In the genomic region with DNA sequence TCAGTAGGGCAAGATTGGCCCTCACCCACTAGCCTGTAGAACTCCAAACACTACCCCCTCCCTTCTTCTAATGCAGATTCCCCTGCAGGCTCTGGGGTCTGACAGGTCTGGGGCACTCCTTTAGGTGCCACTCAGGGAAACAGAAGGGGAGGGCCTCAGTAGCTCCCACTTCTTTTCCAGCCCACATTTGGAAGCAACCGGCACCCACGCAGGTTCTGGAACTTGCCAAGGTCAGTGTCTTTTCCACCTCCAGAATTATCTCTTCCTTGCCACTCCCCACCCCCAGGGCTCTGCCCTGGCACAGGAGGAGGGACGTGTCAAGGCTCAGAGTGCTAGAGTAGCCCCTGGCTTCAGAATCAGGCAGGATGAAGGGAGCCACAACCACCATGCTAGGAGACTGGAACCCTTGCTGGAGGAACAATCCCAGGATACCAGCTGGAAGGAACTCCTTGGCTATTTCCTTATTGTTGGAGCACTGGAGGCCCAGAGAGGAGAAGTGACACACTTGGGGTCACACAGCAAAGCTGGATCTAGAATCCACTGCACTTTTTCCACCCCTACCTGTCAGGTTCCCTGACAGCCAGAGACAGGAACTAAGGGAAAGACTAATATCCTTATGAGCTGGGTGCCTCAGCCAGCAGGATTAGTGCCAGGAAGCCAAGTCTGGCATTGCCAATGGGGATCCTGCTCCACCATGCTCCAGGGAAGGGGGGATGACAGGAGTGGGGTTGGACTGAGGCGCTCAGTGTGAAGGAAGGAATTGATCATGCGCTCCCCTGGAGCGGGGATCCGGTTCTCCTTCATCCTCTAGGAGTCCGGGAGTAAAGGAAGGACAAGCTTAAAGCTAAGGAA, we compare ENCODE assay signal across 2 cellular contexts.
TF ChIP-seq lines count a peak whose summit lies in the region.

No MANE protein-coding gene starts in this region.

TF ChIP-seq in HEK293, 187 proteins besides CTCF, POLR2A, EP300 and RAD21 (continues in another document):
- TF ChIP-seq ZNF354C (tag by site-specific recombination; IDR thresholded peaks at IDR 0.05; ENCODE audit: borderline replicate concordance, low read depth) (no peak), ZXDB (tag by site-specific recombination; IDR thresholded peaks at IDR 0.05) (no peak), ZNF24 (tag by site-specific recombination; IDR thresholded peaks at IDR 0.05) (no peak), ZNF768 (tag by site-specific recombination; IDR thresholded peaks at IDR 0.05) (0 out of 2 replicates have a peak, but pooled peaks have one; percentile 6), ZNF266 (tag by site-specific recombination; IDR thresholded peaks at IDR 0.05; ENCODE audit: low read depth) (no peak), ZNF184 (tag by site-specific recombination; IDR thresholded peaks at IDR 0.05) (no peak), GLI2 (tag by site-specific recombination; IDR thresholded peaks at IDR 0.05; ENCODE audit: borderline replicate concordance, low read depth) (no peak), ZNF19 (tag by site-specific recombination; IDR thresholded peaks at IDR 0.05; ENCODE audit: low read depth) (no peak), EGR2 (tag by site-specific recombination; IDR thresholded peaks at IDR 0.05; ENCODE audit: low read depth) (peak; percentile 66), ZFP37 (tag by site-specific recombination; IDR thresholded peaks at IDR 0.05) (no peak), KLF7 (tag by site-specific recombination; IDR thresholded peaks at IDR 0.05; ENCODE audit: borderline replicate concordance) (no peak), ZNF140 (tag by site-specific recombination; IDR thresholded peaks at IDR 0.05) (no peak), ZNF394 (tag by site-specific recombination; IDR thresholded peaks at IDR 0.05; ENCODE audit: borderline replicate concordance) (no peak), ZNF600 (tag by site-specific recombination; IDR thresholded peaks at IDR 0.05) (0 out of 2 replicates have a peak, but pooled peaks have one; percentile 32), ZNF629 (tag by site-specific recombination; IDR thresholded peaks at IDR 0.05) (no peak)
- TF ChIP-seq, protein P1, sequence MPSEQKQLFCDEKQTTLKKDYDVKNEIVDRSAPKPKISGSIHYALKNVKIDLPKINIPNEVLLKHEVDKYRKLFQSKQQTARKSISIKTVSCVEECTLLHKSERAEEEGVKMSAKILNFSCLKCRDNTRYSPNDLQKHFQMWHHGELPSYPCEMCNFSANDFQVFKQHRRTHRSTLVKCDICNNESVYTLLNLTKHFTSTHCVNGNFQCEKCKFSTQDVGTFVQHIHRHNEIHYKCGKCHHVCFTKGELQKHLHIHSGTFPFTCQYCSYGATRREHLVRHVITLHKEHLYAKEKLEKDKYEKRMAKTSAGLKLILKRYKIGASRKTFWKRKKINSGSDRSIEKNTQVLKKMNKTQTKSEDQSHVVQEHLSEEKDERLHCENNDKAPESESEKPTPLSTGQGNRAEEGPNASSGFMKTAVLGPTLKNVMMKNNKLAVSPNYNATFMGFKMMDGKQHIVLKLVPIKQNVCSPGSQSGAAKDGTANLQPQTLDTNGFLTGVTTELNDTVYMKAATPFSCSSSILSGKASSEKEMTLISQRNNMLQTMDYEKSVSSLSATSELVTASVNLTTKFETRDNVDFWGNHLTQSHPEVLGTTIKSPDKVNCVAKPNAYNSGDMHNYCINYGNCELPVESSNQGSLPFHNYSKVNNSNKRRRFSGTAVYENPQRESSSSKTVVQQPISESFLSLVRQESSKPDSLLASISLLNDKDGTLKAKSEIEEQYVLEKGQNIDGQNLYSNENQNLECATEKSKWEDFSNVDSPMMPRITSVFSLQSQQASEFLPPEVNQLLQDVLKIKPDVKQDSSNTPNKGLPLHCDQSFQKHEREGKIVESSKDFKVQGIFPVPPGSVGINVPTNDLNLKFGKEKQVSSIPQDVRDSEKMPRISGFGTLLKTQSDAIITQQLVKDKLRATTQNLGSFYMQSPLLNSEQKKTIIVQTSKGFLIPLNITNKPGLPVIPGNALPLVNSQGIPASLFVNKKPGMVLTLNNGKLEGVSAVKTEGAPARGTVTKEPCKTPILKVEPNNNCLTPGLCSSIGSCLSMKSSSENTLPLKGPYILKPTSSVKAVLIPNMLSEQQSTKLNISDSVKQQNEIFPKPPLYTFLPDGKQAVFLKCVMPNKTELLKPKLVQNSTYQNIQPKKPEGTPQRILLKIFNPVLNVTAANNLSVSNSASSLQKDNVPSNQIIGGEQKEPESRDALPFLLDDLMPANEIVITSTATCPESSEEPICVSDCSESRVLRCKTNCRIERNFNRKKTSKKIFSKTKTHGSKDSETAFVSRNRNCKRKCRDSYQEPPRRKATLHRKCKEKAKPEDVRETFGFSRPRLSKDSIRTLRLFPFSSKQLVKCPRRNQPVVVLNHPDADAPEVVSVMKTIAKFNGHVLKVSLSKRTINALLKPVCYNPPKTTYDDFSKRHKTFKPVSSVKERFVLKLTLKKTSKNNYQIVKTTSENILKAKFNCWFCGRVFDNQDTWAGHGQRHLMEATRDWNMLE (tag by site-specific recombination; conservative IDR thresholded peaks at IDR 0.05; ENCODE audit: low read depth), result no peak
- TF ChIP-seq, protein P2, sequence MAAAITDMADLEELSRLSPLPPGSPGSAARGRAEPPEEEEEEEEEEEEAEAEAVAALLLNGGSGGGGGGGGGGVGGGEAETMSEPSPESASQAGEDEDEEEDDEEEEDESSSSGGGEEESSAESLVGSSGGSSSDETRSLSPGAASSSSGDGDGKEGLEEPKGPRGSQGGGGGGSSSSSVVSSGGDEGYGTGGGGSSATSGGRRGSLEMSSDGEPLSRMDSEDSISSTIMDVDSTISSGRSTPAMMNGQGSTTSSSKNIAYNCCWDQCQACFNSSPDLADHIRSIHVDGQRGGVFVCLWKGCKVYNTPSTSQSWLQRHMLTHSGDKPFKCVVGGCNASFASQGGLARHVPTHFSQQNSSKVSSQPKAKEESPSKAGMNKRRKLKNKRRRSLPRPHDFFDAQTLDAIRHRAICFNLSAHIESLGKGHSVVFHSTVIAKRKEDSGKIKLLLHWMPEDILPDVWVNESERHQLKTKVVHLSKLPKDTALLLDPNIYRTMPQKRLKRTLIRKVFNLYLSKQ (tag by site-specific recombination; IDR thresholded peaks at IDR 0.05; ENCODE audit: borderline replicate concordance), result no peak
- TF ChIP-seq, protein P3, sequence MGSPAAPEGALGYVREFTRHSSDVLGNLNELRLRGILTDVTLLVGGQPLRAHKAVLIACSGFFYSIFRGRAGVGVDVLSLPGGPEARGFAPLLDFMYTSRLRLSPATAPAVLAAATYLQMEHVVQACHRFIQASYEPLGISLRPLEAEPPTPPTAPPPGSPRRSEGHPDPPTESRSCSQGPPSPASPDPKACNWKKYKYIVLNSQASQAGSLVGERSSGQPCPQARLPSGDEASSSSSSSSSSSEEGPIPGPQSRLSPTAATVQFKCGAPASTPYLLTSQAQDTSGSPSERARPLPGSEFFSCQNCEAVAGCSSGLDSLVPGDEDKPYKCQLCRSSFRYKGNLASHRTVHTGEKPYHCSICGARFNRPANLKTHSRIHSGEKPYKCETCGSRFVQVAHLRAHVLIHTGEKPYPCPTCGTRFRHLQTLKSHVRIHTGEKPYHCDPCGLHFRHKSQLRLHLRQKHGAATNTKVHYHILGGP (tag by site-specific recombination; IDR thresholded peaks at IDR 0.05), result no peak
- TF ChIP-seq, protein P4, sequence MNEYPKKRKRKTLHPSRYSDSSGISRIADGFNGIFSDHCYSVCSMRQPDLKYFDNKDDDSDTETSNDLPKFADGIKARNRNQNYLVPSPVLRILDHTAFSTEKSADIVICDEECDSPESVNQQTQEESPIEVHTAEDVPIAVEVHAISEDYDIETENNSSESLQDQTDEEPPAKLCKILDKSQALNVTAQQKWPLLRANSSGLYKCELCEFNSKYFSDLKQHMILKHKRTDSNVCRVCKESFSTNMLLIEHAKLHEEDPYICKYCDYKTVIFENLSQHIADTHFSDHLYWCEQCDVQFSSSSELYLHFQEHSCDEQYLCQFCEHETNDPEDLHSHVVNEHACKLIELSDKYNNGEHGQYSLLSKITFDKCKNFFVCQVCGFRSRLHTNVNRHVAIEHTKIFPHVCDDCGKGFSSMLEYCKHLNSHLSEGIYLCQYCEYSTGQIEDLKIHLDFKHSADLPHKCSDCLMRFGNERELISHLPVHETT (tag by site-specific recombination; IDR thresholded peaks at IDR 0.05), result no peak

TF ChIP-seq in H1, 55 proteins besides CTCF, POLR2A, EP300 and RAD21:
- TF ChIP-seq ASH2L (IDR thresholded peaks at IDR 0.05; ENCODE audit: low read length), result no peak
- no peak for TF ChIP-seq SIN3A (conservative IDR thresholded peaks at IDR 0.05 in 1 of 2, IDR thresholded peaks at IDR 0.05 in 1 of 2; ENCODE audit: low read depth in 1 of 2, low read length in 2 of 2)
- no peak for TF ChIP-seq TBP (IDR thresholded peaks at IDR 0.05; ENCODE audit: low read depth, low read length)
- no peak for TF ChIP-seq MAFK (IDR thresholded peaks at IDR 0.05; ENCODE audit: low read depth, low read length)
- no peak for TF ChIP-seq EGR1 (IDR thresholded peaks at IDR 0.05; ENCODE audit: borderline replicate concordance, low read depth, low read length)
- no peak for TF ChIP-seq SUZ12 (IDR thresholded peaks at IDR 0.05; ENCODE audit: low read length)
- TF ChIP-seq SP1 (IDR thresholded peaks at IDR 0.05; ENCODE audit: low read depth, low read length), result no peak
- no peak for TF ChIP-seq EZH2 (IDR thresholded peaks at IDR 0.05; ENCODE audit: low read depth, low read length, severe bottlenecking)
- TF ChIP-seq, protein P5, sequence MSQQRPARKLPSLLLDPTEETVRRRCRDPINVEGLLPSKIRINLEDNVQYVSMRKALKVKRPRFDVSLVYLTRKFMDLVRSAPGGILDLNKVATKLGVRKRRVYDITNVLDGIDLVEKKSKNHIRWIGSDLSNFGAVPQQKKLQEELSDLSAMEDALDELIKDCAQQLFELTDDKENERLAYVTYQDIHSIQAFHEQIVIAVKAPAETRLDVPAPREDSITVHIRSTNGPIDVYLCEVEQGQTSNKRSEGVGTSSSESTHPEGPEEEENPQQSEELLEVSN (IDR thresholded peaks at IDR 0.05), result no peak
- TF ChIP-seq TEAD4 (IDR thresholded peaks at IDR 0.05; ENCODE audit: low read depth, low read length), result no peak
- no peak for TF ChIP-seq SP4 (IDR thresholded peaks at IDR 0.05; ENCODE audit: low read length)
- TF ChIP-seq, protein P6, sequence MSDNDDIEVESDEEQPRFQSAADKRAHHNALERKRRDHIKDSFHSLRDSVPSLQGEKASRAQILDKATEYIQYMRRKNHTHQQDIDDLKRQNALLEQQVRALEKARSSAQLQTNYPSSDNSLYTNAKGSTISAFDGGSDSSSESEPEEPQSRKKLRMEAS (IDR thresholded peaks at IDR 0.05), result no peak
- TF ChIP-seq POLR2AphosphoS5 (IDR thresholded peaks at IDR 0.05; ENCODE audit: low read depth, low read length), result no peak
- TF ChIP-seq RNF2 (IDR thresholded peaks at IDR 0.05; ENCODE audit: borderline replicate concordance, low read depth, low read length, missing control alignments, poor library complexity, severe bottlenecking), result no peak
- no peak for TF ChIP-seq CBX8 (IDR thresholded peaks at IDR 0.05; ENCODE audit: borderline replicate concordance, low read depth, low read length)
